1 cellular context compared by ENCODE assay signal in the genomic region with DNA sequence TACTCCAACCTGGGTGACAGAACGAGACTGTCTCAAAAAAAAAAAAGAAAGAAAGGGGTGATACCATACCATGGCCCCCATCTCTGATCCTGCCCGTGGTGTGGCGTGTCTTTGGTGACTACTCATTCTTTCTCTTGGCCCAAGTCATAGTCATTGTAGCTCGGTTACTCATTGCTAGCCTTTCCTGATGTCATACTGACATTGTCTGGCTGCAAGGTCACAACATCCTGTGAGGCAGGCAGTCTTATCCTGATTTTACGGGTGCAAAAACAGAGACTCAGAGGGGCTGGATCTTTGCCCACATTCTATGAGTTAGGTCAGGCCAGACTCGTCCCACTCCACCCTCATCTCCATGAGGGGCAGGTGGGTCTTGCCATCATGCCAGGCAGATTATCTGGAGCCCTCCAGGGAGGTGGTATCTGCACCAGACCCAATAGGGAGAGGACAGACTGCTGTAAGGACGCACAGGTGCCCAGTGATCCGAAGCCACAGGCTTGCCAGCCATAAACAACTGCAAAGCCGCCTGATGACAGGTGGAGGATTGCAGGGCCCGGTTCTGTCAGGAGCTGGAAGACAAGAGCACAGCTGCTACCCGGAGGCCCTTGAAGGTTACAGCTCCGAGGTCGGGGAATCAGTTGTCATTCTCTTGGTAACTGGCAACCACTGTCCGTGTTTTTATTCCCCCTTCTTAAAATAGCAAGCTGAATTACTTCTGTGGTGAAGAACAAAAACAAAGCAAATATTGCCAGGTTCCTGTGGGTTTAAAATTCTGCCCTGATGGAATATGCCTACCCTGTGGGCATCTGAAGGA.
TF ChIP-seq lines count a peak whose summit lies in the region.

No MANE protein-coding gene starts in this region.

TF ChIP-seq in GM12878, 131 proteins besides CTCF, POLR2A, EP300 and RAD21 (continued from another document and continues in another):
- TF ChIP-seq CUX1 (IDR thresholded peaks at IDR 0.05; ENCODE audit: insufficient replicate concordance, low read depth, low read length) (no peak), NR2F1 (conservative IDR thresholded peaks at IDR 0.05) (no peak), BACH1 (IDR thresholded peaks at IDR 0.05; ENCODE audit: borderline replicate concordance) (no peak), BMI1 (IDR thresholded peaks at IDR 0.05; ENCODE audit: borderline replicate concordance) (no peak), BCLAF1 (IDR thresholded peaks at IDR 0.05) (no peak), NFXL1 (IDR thresholded peaks at IDR 0.05; ENCODE audit: borderline replicate concordance) (no peak), ETV6 (conservative IDR thresholded peaks at IDR 0.05 in 1 of 2, IDR thresholded peaks at IDR 0.05 in 1 of 2; ENCODE audit: borderline replicate concordance in 1 of 2, low read depth in 1 of 2) (0 out of 4 replicates have a peak, but pooled peaks of 1 of the 2 experiments have one; percentile 17), SUZ12 (IDR thresholded peaks at IDR 0.05; ENCODE audit: unreplicated experiment) (no peak), SKIL (IDR thresholded peaks at IDR 0.05; ENCODE audit: low read depth, poor library complexity, severe bottlenecking) (no peak), FOXM1 (IDR thresholded peaks at IDR 0.05; ENCODE audit: low read depth, low read length) (peak; percentile 60; the same call in 1 of the 2 replicates), ZBED1 (IDR thresholded peaks at IDR 0.05; ENCODE audit: borderline replicate concordance) (0 out of 2 replicates have a peak, but pooled peaks have one; percentile 25), IRF4 (IDR thresholded peaks at IDR 0.05; ENCODE audit: low read depth, low read length) (no peak), CEBPB (IDR thresholded peaks at IDR 0.05; ENCODE audit: borderline replicate concordance in 1 of 2, low read depth in 2 of 2, low read length in 2 of 2) (no peak), NFIC (IDR thresholded peaks at IDR 0.05; ENCODE audit: low read depth, low read length) (peak; percentile 61; the same call in 1 of the 2 replicates), HCFC1 (IDR thresholded peaks at IDR 0.05; ENCODE audit: low read length) (no peak), CREM (IDR thresholded peaks at IDR 0.05; ENCODE audit: low read depth) (peak; percentile 95), HDGF (IDR thresholded peaks at IDR 0.05) (no peak), ZNF207 (IDR thresholded peaks at IDR 0.05; ENCODE audit: borderline replicate concordance) (no peak), CREB1 (IDR thresholded peaks at IDR 0.05; ENCODE audit: low read depth) (peak; percentile 91), SREBF1 (IDR thresholded peaks at IDR 0.05; ENCODE audit: low read length) (no peak), EZH2 (IDR thresholded peaks at IDR 0.05; ENCODE audit: borderline replicate concordance, control insufficient read depth, low read depth, low read length) (no peak), NRF1 (conservative IDR thresholded peaks at IDR 0.05; ENCODE audit: low read depth, low read length) (no peak), NR2C1 (IDR thresholded peaks at IDR 0.05) (no peak), BHLHE40 (IDR thresholded peaks at IDR 0.05; ENCODE audit: borderline replicate concordance in 1 of 2, low read depth in 2 of 2, low read length in 1 of 2) (no peak), TCF3 (IDR thresholded peaks at IDR 0.05; ENCODE audit: borderline replicate concordance, insufficient read depth, low read depth, low read length) (peak; percentile 66; the same call in 1 of the 2 replicates), ATF7 (IDR thresholded peaks at IDR 0.05; ENCODE audit: low read depth) (no peak), ZBTB40 (IDR thresholded peaks at IDR 0.05; ENCODE audit: borderline replicate concordance) (no peak)
- TF ChIP-seq, protein P1, sequence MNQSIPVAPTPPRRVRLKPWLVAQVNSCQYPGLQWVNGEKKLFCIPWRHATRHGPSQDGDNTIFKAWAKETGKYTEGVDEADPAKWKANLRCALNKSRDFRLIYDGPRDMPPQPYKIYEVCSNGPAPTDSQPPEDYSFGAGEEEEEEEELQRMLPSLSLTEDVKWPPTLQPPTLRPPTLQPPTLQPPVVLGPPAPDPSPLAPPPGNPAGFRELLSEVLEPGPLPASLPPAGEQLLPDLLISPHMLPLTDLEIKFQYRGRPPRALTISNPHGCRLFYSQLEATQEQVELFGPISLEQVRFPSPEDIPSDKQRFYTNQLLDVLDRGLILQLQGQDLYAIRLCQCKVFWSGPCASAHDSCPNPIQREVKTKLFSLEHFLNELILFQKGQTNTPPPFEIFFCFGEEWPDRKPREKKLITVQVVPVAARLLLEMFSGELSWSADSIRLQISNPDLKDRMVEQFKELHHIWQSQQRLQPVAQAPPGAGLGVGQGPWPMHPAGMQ (IDR thresholded peaks at IDR 0.05; ENCODE audit: borderline replicate concordance): no peak
- TF ChIP-seq, protein P2, sequence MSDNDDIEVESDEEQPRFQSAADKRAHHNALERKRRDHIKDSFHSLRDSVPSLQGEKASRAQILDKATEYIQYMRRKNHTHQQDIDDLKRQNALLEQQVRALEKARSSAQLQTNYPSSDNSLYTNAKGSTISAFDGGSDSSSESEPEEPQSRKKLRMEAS (IDR thresholded peaks at IDR 0.05; ENCODE audit: low read depth, low read length): no peak
- TF ChIP-seq, protein P3, sequence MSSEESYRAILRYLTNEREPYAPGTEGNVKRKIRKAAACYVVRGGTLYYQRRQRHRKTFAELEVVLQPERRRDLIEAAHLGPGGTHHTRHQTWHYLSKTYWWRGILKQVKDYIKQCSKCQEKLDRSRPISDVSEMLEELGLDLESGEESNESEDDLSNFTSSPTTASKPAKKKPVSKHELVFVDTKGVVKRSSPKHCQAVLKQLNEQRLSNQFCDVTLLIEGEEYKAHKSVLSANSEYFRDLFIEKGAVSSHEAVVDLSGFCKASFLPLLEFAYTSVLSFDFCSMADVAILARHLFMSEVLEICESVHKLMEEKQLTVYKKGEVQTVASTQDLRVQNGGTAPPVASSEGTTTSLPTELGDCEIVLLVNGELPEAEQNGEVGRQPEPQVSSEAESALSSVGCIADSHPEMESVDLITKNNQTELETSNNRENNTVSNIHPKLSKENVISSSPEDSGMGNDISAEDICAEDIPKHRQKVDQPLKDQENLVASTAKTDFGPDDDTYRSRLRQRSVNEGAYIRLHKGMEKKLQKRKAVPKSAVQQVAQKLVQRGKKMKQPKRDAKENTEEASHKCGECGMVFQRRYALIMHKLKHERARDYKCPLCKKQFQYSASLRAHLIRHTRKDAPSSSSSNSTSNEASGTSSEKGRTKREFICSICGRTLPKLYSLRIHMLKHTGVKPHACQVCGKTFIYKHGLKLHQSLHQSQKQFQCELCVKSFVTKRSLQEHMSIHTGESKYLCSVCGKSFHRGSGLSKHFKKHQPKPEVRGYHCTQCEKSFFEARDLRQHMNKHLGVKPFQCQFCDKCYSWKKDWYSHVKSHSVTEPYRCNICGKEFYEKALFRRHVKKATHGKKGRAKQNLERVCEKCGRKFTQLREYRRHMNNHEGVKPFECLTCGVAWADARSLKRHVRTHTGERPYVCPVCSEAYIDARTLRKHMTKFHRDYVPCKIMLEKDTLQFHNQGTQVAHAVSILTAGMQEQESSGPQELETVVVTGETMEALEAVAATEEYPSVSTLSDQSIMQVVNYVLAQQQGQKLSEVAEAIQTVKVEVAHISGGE (CRISPR knock-in tag; IDR thresholded peaks at IDR 0.05): no peak
- TF ChIP-seq, protein P4, sequence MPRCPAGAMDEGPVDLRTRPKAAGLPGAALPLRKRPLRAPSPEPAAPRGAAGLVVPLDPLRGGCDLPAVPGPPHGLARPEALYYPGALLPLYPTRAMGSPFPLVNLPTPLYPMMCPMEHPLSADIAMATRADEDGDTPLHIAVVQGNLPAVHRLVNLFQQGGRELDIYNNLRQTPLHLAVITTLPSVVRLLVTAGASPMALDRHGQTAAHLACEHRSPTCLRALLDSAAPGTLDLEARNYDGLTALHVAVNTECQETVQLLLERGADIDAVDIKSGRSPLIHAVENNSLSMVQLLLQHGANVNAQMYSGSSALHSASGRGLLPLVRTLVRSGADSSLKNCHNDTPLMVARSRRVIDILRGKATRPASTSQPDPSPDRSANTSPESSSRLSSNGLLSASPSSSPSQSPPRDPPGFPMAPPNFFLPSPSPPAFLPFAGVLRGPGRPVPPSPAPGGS (IDR thresholded peaks at IDR 0.05; ENCODE audit: borderline replicate concordance, insufficient read depth, low read depth, low read length, poor library complexity, severe bottlenecking): peak; percentile 38
